ENCODE assay signal across 8 cellular contexts in genomic region chr3:48465531-48466378, GRCh38. TPM values are rescaled to one million over a fixed set of nuclear protein-coding genes. Genes with fewer than 3 reads are reported as not detected.
DNase-seq lines count a peak whose midpoint lies in the region; TF ChIP-seq lines count a peak whose summit lies in the region.

No MANE protein-coding gene starts in this region.

- peaks cover 42% of the 10 kb centered on the region for H3K36me3 Mint-ChIP-seq in T-helper 1 cell treated with Interleukin-12 subunit alpha and Interleukin-12 subunit beta and Interleukin-4 antibody, amounts not matched to agents 30 μg/mL and 1 μg/mL, for 36 hours (ENCODE audit: low read depth)

- peak overlapping the region; percentile 72 for H3K4me3 ChIP-seq in GM06990 (replicated peaks; ENCODE audit: low read depth, low read length)
- H3K4me3 ChIP-seq in HEK293 (ENCODE audit: low read depth, low read length), result no peak overlapping the region
- peak overlapping the region; percentile 72 for H3K4me3 ChIP-seq in left ventricle myocardium inferior
- H3K4me3 ChIP-seq in urinary bladder (ENCODE audit: low read depth, low read length), result peak overlapping the region; percentile 45

- peak; percentile 88 for DNase-seq in GM06990 (ENCODE audit: extremely low read depth, insufficient read length)
- DNase-seq in MV-4-11 (lab: John Stamatoyannopoulos, UW), result peak; percentile 92
- DNase-seq in left ventricle myocardium inferior, result peak; percentile 96
- peak; percentile 98 for DNase-seq in posterior vena cava (ENCODE audit: low spot score)

- peaks cover 46% of the 10 kb centered on the region for H3K4me1 Mint-ChIP-seq in T-helper 1 cell treated with Interleukin-12 subunit alpha and Interleukin-12 subunit beta and Interleukin-4 antibody, amounts not matched to agents 30 μg/mL and 1 μg/mL, for 36 hours (ENCODE audit: low read depth)

- H3K9me3 Mint-ChIP-seq in T-helper 1 cell treated with Interleukin-12 subunit alpha and Interleukin-12 subunit beta and Interleukin-4 antibody, amounts not matched to agents 30 μg/mL and 1 μg/mL, for 36 hours, result no peaks in the 10 kb centered on the region

- H3K36me3 ChIP-seq in GM06990 (ENCODE audit: control insufficient read depth, insufficient read depth, low read length), result peaks cover 33% of the 10 kb centered on the region
- peaks cover 0 to 80% of the 10 kb centered on the region in 2 experiments; a peak in 1 of 3 replicates for H3K36me3 ChIP-seq in HEK293 (ENCODE audit: control insufficient read depth in 2 of 2, insufficient read depth in 1 of 2, low read length in 2 of 2)
- peaks cover 34% of the 10 kb centered on the region for H3K36me3 ChIP-seq in left ventricle myocardium inferior
- peaks cover 2% of the 10 kb centered on the region for H3K36me3 ChIP-seq in urinary bladder (ENCODE audit: insufficient read depth)

- CTCF ChIA-PET in HEK293 (lab: Yijun Ruan, JAX), result interaction anchor here (0.6 kb wide), 1 partner anchor 229 kb away, joined by 3 read pairs; no protein-coding TSS in a partner anchor

- no peaks in the 10 kb centered on the region for H3K27me3 ChIP-seq in GM06990 (replicated peaks; ENCODE audit: control insufficient read depth, insufficient read depth, low read length)
- H3K27me3 ChIP-seq in left ventricle myocardium inferior (ENCODE audit: low read depth), result no peaks in the 10 kb centered on the region

- H3K4me1 ChIP-seq in HEK293 (ENCODE audit: control insufficient read depth, insufficient read depth, low read length), result no peaks in the 10 kb centered on the region
- H3K4me1 ChIP-seq in left ventricle myocardium inferior, result peaks cover 64% of the 10 kb centered on the region
- no peaks in the 10 kb centered on the region for H3K4me1 ChIP-seq in urinary bladder (ENCODE audit: insufficient read depth)

- under 1% methylated on average over 21 of the region's 21 CpGs for whole genome bisulfite sequencing in urinary bladder

- no peak overlapping the region; the same call in 1 of the 2 replicates for H3K27ac ChIP-seq in HEK293 (ENCODE audit: extremely low read depth, low read depth, low read length)
- H3K27ac ChIP-seq in angular gyrus (ENCODE audit: low read depth, low read length), result peak overlapping the region; percentile 100
- H3K27ac ChIP-seq in left ventricle myocardium inferior (replicated peaks), result peak overlapping the region; percentile 99
- peak overlapping the region; percentile 99 for H3K27ac ChIP-seq in urinary bladder (ENCODE audit: low read depth)

- TF ChIP-seq CTCF in GM06990 (IDR thresholded peaks at IDR 0.05; ENCODE audit: insufficient read depth, low read length, poor library complexity, severe bottlenecking) (peak; percentile 55), HEK293 (tag by site-specific recombination; IDR thresholded peaks at IDR 0.05) (peak; percentile 53), left ventricle myocardium inferior (IDR thresholded peaks at IDR 0.05; ENCODE audit: borderline replicate concordance) (peak; percentile 81)

- POLR2A ChIA-PET in HEK293 (lab: Yijun Ruan, JAX), result interaction anchor here (0.6 kb wide), 2 partner anchors 8 to 17 kb away, joined by 3 to 4 read pairs; no protein-coding TSS in a partner anchor

- peak overlapping the region; percentile 93 for H3K4me3 Mint-ChIP-seq in T-helper 1 cell treated with Interleukin-12 subunit alpha and Interleukin-12 subunit beta and Interleukin-4 antibody, amounts not matched to agents 30 μg/mL and 1 μg/mL, for 36 hours

- peak overlapping the region; percentile 95 for H3K27ac Mint-ChIP-seq in T-helper 1 cell treated with Interleukin-12 subunit alpha and Interleukin-12 subunit beta and Interleukin-4 antibody, amounts not matched to agents 30 μg/mL and 1 μg/mL, for 36 hours

- intact Hi-C loops in left ventricle myocardium inferior (cut with micrococcal nuclease) (loop anchor here (10.0 kb wide), 1 partner anchor 79 kb away; no protein-coding TSS in a partner anchor), posterior vena cava (cut with DNase I) (loop anchor here (2.0 to 10.0 kb wide), 3 partner anchors 81 to 219 kb away; partner anchors contain the start of gene NCKIPSD (in 1 of the 2))

- H3K27me3 Mint-ChIP-seq in T-helper 1 cell treated with Interleukin-12 subunit alpha and Interleukin-12 subunit beta and Interleukin-4 antibody, amounts not matched to agents 30 μg/mL and 1 μg/mL, for 36 hours (ENCODE audit: low read depth), result no peaks in the 10 kb centered on the region

- H3K9me3 ChIP-seq in HEK293 (ENCODE audit: control insufficient read depth, insufficient read depth, low read depth, low read length) (no peaks in the 10 kb centered on the region), left ventricle myocardium inferior (replicated peaks) (no peaks in the 10 kb centered on the region)

TF ChIP-seq in HEK293, 187 proteins besides CTCF, POLR2A, EP300 and RAD21 (continues in another document):
- TF ChIP-seq PRDM1 (tag by site-specific recombination; IDR thresholded peaks at IDR 0.05) (0 out of 2 replicates have a peak, but pooled peaks have one; percentile 27), ZNF140 (tag by site-specific recombination; IDR thresholded peaks at IDR 0.05) (no peak), PRDM10 (tag by site-specific recombination; IDR thresholded peaks at IDR 0.05) (peak; percentile 94), ZNF600 (tag by site-specific recombination; IDR thresholded peaks at IDR 0.05) (peak; percentile 45; the same call in 1 of the 2 replicates), ZNF623 (tag by site-specific recombination; IDR thresholded peaks at IDR 0.05) (no peak), SCRT2 (tag by site-specific recombination; IDR thresholded peaks at IDR 0.05) (peak; percentile 85), ZNF677 (tag by site-specific recombination; IDR thresholded peaks at IDR 0.05) (no peak), SCRT1 (tag by site-specific recombination; IDR thresholded peaks at IDR 0.05; ENCODE audit: borderline replicate concordance) (peak; percentile 44; the same call in 1 of the 2 replicates), ZFP69B (tag by site-specific recombination; IDR thresholded peaks at IDR 0.05) (peak; percentile 78), HIC1 (tag by site-specific recombination; IDR thresholded peaks at IDR 0.05) (0 out of 2 replicates have a peak, but pooled peaks have one; percentile 12)

RNA-seq across cellular contexts. Expression of gene ATRIP, which starts 19.2 kb away (rescaled TPM):
- 4.3 TPM for total RNA-seq in left ventricle myocardium inferior
- 1 to 10 TPM; 6.2 to 6.3 TPM for total RNA-seq in posterior vena cava
- total RNA-seq in urinary bladder, result 4.7 TPM
- 6.6 TPM for polyA plus RNA-seq in urinary bladder

RNA-seq across cellular contexts. Expression of gene TMA7, which starts 25.7 kb away (rescaled TPM):
- 258 TPM for total RNA-seq in left ventricle myocardium inferior
- total RNA-seq in posterior vena cava, result 100 to 1,000 TPM; 112 to 178 TPM
- 127 TPM for total RNA-seq in urinary bladder
- polyA plus RNA-seq in urinary bladder, result 262 TPM

RNA-seq across cellular contexts. Expression of gene CCDC51, which starts 25.8 kb away (rescaled TPM):
- total RNA-seq in left ventricle myocardium inferior (13.9 TPM), posterior vena cava (10 to 100 TPM; 13.0 to 16.2 TPM), urinary bladder (6.0 TPM)
- 17.6 TPM for polyA plus RNA-seq in urinary bladder

RNA-seq across cellular contexts. Expression of gene PLXNB1, which starts 35.9 kb away (rescaled TPM):
- total RNA-seq in left ventricle myocardium inferior (42.6 TPM), posterior vena cava (10 to 100 TPM; 76.4 to 76.7 TPM), urinary bladder (22.7 TPM)
- 65.7 TPM for polyA plus RNA-seq in urinary bladder

RNA-seq across cellular contexts. Expression of gene SHISA5, which starts 38.2 kb away (rescaled TPM):
- 47.3 TPM for total RNA-seq in left ventricle myocardium inferior
- total RNA-seq in posterior vena cava, result 100 to 1,000 TPM; 142 to 147 TPM
- 62.5 TPM for total RNA-seq in urinary bladder
- 209 TPM for polyA plus RNA-seq in urinary bladder
